9 cellular contexts compared by ENCODE assay signal in the genomic region with DNA sequence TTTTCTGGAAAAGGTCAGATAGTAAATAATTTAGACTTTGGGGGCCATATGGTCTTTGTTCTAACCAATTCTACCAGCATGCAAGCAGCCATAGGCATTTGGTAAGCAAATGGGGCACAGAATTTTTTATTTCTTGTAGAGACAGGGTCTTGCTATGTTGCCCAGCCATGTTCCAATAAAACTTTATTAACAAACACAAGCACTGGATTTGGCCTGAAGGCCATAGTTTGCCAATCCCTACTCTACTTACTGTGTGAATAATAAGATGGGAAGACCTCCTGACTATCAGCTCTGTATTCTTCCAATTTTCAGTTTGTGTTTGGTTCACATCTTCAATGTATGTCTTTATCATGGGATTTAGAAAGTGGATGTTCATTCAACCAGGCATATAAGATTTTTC. TPM values are rescaled to one million over a fixed set of nuclear protein-coding genes. Genes with fewer than 3 reads are reported as not detected.
"Had no signal": no experiment of that assay in that cellular context is flagged by ENCODE, and none has a peak within 500 bp of the region (broad histone marks: within the 10 kb centered on the region; RNA-seq: fewer than 3 reads in every experiment).

No MANE protein-coding gene starts in this region.

- FAIRE-seq: HepG2, HTR-8/SVneo had no signal

- H3K9ac ChIP-seq: KMS-11 had no signal

- H3K27ac ChIP-seq: HL-60, KMS-11 had no signal

- DNase-seq: IMR-90, KBM-7, KG1 had no signal

- H3K4me2 ChIP-seq: KMS-11 had no signal

- ATAC-seq: HepG2 had no signal

RNA-seq across cellular contexts. Expression of gene SERP2, which starts 53.0 kb away (rescaled TPM):
- total RNA-seq: HepG2, HT1080 had no signal
- polyA plus RNA-seq: HepG2, IgD-negative memory B cell had no signal
